ENCODE assay signal across 8 cellular contexts in the genomic region with DNA sequence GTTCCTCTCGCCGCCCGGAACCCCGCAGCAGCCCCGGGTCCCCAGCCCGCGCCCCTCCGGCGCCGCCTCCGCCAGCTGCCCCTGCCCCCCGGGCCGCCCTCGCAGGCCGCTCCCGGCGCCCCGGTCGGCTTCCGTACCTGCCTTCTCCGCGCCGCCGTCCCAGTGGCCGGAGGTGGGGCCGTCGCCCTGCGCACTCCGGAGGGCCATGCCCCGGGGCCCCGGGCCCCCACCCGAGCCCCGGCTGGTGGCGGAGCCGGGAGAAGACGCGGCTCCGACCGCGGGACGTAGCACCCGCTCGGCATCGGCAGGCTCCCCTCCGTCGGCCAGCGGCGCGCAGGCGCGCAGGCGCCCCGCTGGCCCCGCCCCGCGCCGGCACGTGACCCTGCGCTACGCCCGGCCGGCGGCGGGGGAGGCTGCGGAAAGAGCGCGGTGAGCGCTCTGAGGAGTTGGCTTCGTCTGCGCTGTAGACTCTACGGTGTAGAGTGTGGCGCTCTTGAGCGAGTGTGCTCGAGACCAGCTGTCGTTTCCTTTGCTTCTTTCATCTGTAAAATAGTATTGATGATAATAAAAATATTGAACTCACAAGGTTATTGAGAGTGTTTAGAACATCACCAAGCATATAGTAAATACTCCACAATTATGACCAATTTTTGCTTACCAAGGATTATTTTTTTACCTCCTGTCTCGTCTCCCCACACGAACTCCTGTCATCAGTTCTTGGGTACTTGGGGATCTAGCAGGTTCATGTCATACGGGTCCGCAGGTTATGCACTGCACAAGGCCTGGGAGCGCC. TPM values are rescaled to one million over a fixed set of nuclear protein-coding genes. Genes with fewer than 3 reads are reported as not detected.
DNase-seq lines count a peak whose midpoint lies in the region; TF ChIP-seq lines count a peak whose summit lies in the region.

A gene with protein sequence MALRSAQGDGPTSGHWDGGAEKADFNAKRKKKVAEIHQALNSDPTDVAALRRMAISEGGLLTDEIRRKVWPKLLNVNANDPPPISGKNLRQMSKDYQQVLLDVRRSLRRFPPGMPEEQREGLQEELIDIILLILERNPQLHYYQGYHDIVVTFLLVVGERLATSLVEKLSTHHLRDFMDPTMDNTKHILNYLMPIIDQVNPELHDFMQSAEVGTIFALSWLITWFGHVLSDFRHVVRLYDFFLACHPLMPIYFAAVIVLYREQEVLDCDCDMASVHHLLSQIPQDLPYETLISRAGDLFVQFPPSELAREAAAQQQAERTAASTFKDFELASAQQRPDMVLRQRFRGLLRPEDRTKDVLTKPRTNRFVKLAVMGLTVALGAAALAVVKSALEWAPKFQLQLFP (minus strand): TSS at position 335 of the 793 bp plus-strand sequence. CDS start 128 bp downstream, at position 207.

- peak within 1 kb of the TSS; percentile 71 for H3K4me3 ChIP-seq in MG63
- peak within 1 kb of the TSS; percentile 91 for H3K4me3 ChIP-seq in fibroblast of villous mesenchyme (ENCODE audit: low read depth, low read length)
- peak within 1 kb of the TSS; percentile 95 for H3K4me3 ChIP-seq in neural cell (ENCODE audit: low read length)
- H3K4me3 ChIP-seq in stomach, result peak within 1 kb of the TSS; percentile 86 to 97 (median 90)

- H3K27ac ChIP-seq in neural cell (ENCODE audit: low read length), result peak within 1 kb of the TSS; percentile 64
- H3K27ac ChIP-seq in stomach, result peak within 1 kb of the TSS; percentile 89 to 99 (median 97)

- DNase-seq in GDM1 (lab: John Stamatoyannopoulos, UW) (peak; percentile 87), HCEC 1CT (peak; percentile 87), MG63 (peak; percentile 77), SHP77 (lab: John Stamatoyannopoulos, UW) (peak; percentile 89 to 92), fibroblast of villous mesenchyme (ENCODE audit: low read depth) (peak; percentile 86), stomach (peak; percentile 88)
- peak; percentile 82 for DNase-seq in activated effector memory CD4-positive, alpha-beta T cell treated with Interleukin-2 at 50 U/mL for 16 hours

- no peaks in the 10 kb centered on the region; the same call in 1 of the 2 replicates for H3K36me3 ChIP-seq in MG63
- H3K36me3 ChIP-seq in neural cell (ENCODE audit: insufficient read depth, low read length), result no peaks in the 10 kb centered on the region
- no peaks in the 10 kb centered on the region for H3K36me3 ChIP-seq in stomach

- no peaks in the 10 kb centered on the region for H3K27me3 ChIP-seq in MG63
- no peaks in the 10 kb centered on the region for H3K27me3 ChIP-seq in neural cell (ENCODE audit: insufficient read depth, low read depth, low read length)
- H3K27me3 ChIP-seq in stomach, result no peaks in the 10 kb centered on the region

- TF ChIP-seq POLR2A in stomach (IDR thresholded peaks at IDR 0.05), result no peak

- peak within 1 kb of the TSS; percentile 18 for H2AFZ ChIP-seq in neural cell (ENCODE audit: low read depth, low read length)

- intact Hi-C loops in stomach (cut with DNase I; ENCODE audit: low total_unique reads), result no loop called here

- TF ChIP-seq EP300 in neural cell (conservative IDR thresholded peaks at IDR 0.05; ENCODE audit: poor library complexity, severe bottlenecking), result peak; percentile 42
- no peak for TF ChIP-seq EP300 in stomach (IDR thresholded peaks at IDR 0.05)

- peaks cover 31% of the 10 kb centered on the region for H3K79me2 ChIP-seq in neural cell (replicated peaks; ENCODE audit: insufficient read depth, low read length)

- peak; percentile 26 for TF ChIP-seq RAD21 in neural cell (conservative IDR thresholded peaks at IDR 0.05)

- no peaks in the 10 kb centered on the region for H3K9me3 ChIP-seq in MG63
- H3K9me3 ChIP-seq in neural cell (ENCODE audit: low read length), result no peaks in the 10 kb centered on the region
- no peaks in the 10 kb centered on the region for H3K9me3 ChIP-seq in stomach

- H3F3A ChIP-seq in neural cell (ENCODE audit: insufficient read depth, low read length, poor library complexity, severe bottlenecking), result no peaks in the 10 kb centered on the region

- no peaks in the 10 kb centered on the region for H3K9me2 ChIP-seq in neural cell (ENCODE audit: insufficient read depth, low read length)

- H3K9ac ChIP-seq in neural cell (ENCODE audit: low read length), result peak within 1 kb of the TSS; percentile 76

- TF ChIP-seq CTCF in fibroblast of villous mesenchyme (IDR thresholded peaks at IDR 0.05; ENCODE audit: insufficient read depth, low read depth, low read length) (peak; percentile 9), neural cell (IDR thresholded peaks at IDR 0.05; ENCODE audit: poor library complexity, severe bottlenecking) (peak; percentile 66), stomach (IDR thresholded peaks at IDR 0.05) (peak in 1 of 7 experiments; percentile 11)

- H3K4me2 ChIP-seq in neural cell (ENCODE audit: low read length), result peak within 1 kb of the TSS; percentile 65

- WGBS in stomach, 5 donors, result 0 to 1% (median 1%) methylated on average over 30 to 80 of the region's 80 CpGs

- no peaks in the 10 kb centered on the region for H4K20me1 ChIP-seq in neural cell (ENCODE audit: insufficient read depth)

- peaks cover 25 to 49% (median 37%) of the 10 kb centered on the region in 4 donors for H3K4me1 ChIP-seq in stomach

TF ChIP-seq in neural cell, 6 proteins besides CTCF, POLR2A, EP300 and RAD21:
- TF ChIP-seq TAF1 (IDR thresholded peaks at IDR 0.05; ENCODE audit: low read depth) (no peak), MXI1 (conservative IDR thresholded peaks at IDR 0.05; ENCODE audit: poor library complexity, severe bottlenecking) (peak; percentile 60), SMC3 (conservative IDR thresholded peaks at IDR 0.05; ENCODE audit: poor library complexity) (no peak), POLR2AphosphoS5 (IDR thresholded peaks at IDR 0.05) (peak; percentile 84)
TF ChIP-seq in neural cell: peak in this region for 2.

RNA-seq across cellular contexts. Expression of the gene that starts here (rescaled TPM):
- 10.2 and 11.6 TPM in 2 replicates for total RNA-seq in MG63 (2014; rRNA removed; shearing (Covaris generic); ENCODE audit: low replicate concordance)
- total RNA-seq in fibroblast of villous mesenchyme (40.3 and 42.3 TPM in 2 replicates), stomach (10 to 100 TPM in 4 of 5 donors, 1 to 10 TPM in 1; 7.5 to 43.3 (median 25.9) TPM)
- polyA plus RNA-seq in neural cell (25.1 and 28.4 TPM in 2 replicates), stomach (10 to 100 TPM; 14.4 to 24.4 (median 18.9) TPM)
- 26.8 and 27.6 TPM in 2 replicates for polyA minus RNA-seq in neural cell

Comparison
In these comparisons a context has a peak if more than half of its experiments do, and no peak if none do; other contexts are left out.
1. Peak in every context shown above with its lines: DNase-seq, H3K4me3 ChIP-seq and H3K27ac ChIP-seq.